9 cellular contexts compared by ENCODE assay signal in genomic region chr15:23857028-23857641, GRCh38.
DNase-seq lines count a peak whose midpoint lies in the region; ATAC-seq and TF ChIP-seq lines count a peak whose summit lies in the region.
"Had no signal": no experiment of that assay in that cellular context is flagged by ENCODE, and none has a peak within 500 bp of the region (broad histone marks: within the 10 kb centered on the region; RNA-seq: fewer than 3 reads in every experiment).

No MANE protein-coding gene starts in this region.

- H3K27ac ChIP-seq in HUES64 (ENCODE audit: low read depth, low read length) = no peak overlapping the region
- no peak overlapping the region for H3K27ac ChIP-seq in SK-N-SH (ENCODE audit: low read depth in 2 of 2, low read length in 1 of 2)

- H3K4me1 ChIP-seq in HUES64 (ENCODE audit: insufficient read depth, low read length) = peaks cover 6% of the 10 kb centered on the region; the same call in 1 of the 2 replicates
- H3K4me1 ChIP-seq in SK-N-SH (ENCODE audit: control insufficient read depth in 1 of 2, insufficient read depth in 2 of 2, low read depth in 1 of 2, low read length in 1 of 2) = no peaks in the 10 kb centered on the region
- H3K4me1 ChIP-seq: HAP-1 had no signal

- CTCF ChIA-PET in SK-N-SH (lab: Yijun Ruan, JAX) = interaction anchor here (0.6 to 1.6 kb wide), 13 partner anchors 12 to 228 kb away, joined by 3 to 6 read pairs (median 3); no protein-coding TSS in a partner anchor

- TF ChIP-seq RAD21 in SK-N-SH (IDR thresholded peaks at IDR 0.05; ENCODE audit: low read length) = peak; percentile 51

- peak; percentile 56 for DNase-seq in Ammon's horn (ENCODE audit: low spot score)
- peak; percentile 30 for DNase-seq in SK-N-SH
- DNase-seq in islet precursor cell = peak; percentile 78
- no peak for DNase-seq in omental fat pad (ENCODE audit: low spot score)
- no peak for DNase-seq in activated CD4-positive, CD25-positive, alpha-beta regulatory T cell treated with anti-CD3 and anti-CD28 coated beads, Interleukin-2, amount 50 U/mL, for 72 hours

- no peaks in the 10 kb centered on the region for H3K79me2 ChIP-seq in SK-N-SH (ENCODE audit: insufficient read depth)

- H3K4me2 ChIP-seq in SK-N-SH = peak overlapping the region; percentile 51; the same call in 1 of the 2 replicates

- H3K4me3 ChIP-seq in HUES64 (ENCODE audit: low read length) (peak overlapping the region; percentile 37), SK-N-SH (ENCODE audit: low read depth in 2 of 2, low read length in 1 of 2) (peak overlapping the region in 1 of 2 experiments; percentile 36; a peak in 1 of 4 replicates)
- H3K4me3 ChIP-seq: HAP-1 had no signal

- peak; percentile 76 for TF ChIP-seq CTCF in SK-N-SH (IDR thresholded peaks at IDR 0.05)
- TF ChIP-seq CTCF in omental fat pad (IDR thresholded peaks at IDR 0.05) = no peak

- no peak for ATAC-seq in GM18517 (IDR thresholded peaks at IDR 0.05; ENCODE audit: unreplicated experiment)
- no peak for ATAC-seq in omental fat pad (ENCODE audit: low FRiP score)
- no peak for ATAC-seq in HG02763 (IDR thresholded peaks at IDR 0.05; ENCODE audit: unreplicated experiment)

- no peaks in the 10 kb centered on the region for H3F3A ChIP-seq in SK-N-SH (replicated peaks; ENCODE audit: insufficient read depth)

- H3K9ac ChIP-seq in HUES64 (ENCODE audit: low read depth, low read length) = no peak overlapping the region
- no peak overlapping the region for H3K9ac ChIP-seq in SK-N-SH

- H3K36me3 ChIP-seq in HUES64 (ENCODE audit: insufficient read depth, low read length) = no peaks in the 10 kb centered on the region
- H3K36me3 ChIP-seq in SK-N-SH (replicated peaks in 1 of 2; ENCODE audit: control insufficient read depth in 1 of 2, insufficient read depth in 2 of 2, low read length in 1 of 2) = no peaks in the 10 kb centered on the region
- H3K36me3 ChIP-seq: HAP-1 had no signal

- no peaks in the 10 kb centered on the region for H3K27me3 ChIP-seq in HUES64 (ENCODE audit: insufficient read depth, low read length)
- H3K27me3 ChIP-seq in SK-N-SH (ENCODE audit: insufficient read depth) = peaks cover 12% of the 10 kb centered on the region; the same call in 1 of the 2 replicates

- POLR2A ChIA-PET in SK-N-SH (lab: Yijun Ruan, JAX) = no interaction called here

- H3K9me3 ChIP-seq in HUES64 (ENCODE audit: insufficient read depth, low read depth, low read length) (peaks cover 29% of the 10 kb centered on the region), SK-N-SH (no peaks in the 10 kb centered on the region)
- H3K9me3 ChIP-seq: HAP-1 had no signal

- no peaks in the 10 kb centered on the region for H4K20me1 ChIP-seq in SK-N-SH (ENCODE audit: insufficient read depth)

- no peak overlapping the region for H2AFZ ChIP-seq in SK-N-SH (ENCODE audit: low read depth)

- no peak for TF ChIP-seq EP300 in SK-N-SH (IDR thresholded peaks at IDR 0.05; ENCODE audit: borderline replicate concordance in 1 of 2, low read depth in 1 of 2, low read length in 1 of 2)

- H3K9me2 ChIP-seq in SK-N-SH = no peaks in the 10 kb centered on the region

- 50% methylated on average over 12 of the region's 12 CpGs for WGBS in HUES64
- 5% methylated on average over 12 of the region's 12 CpGs for WGBS in SK-N-SH (ENCODE audit: low lambda C conversion rate)

TF ChIP-seq in SK-N-SH, 30 proteins besides CTCF, POLR2A, EP300 and RAD21:
- TF ChIP-seq SMC3 (IDR thresholded peaks at IDR 0.05; ENCODE audit: low read depth, low read length) = peak; percentile 37
- TF ChIP-seq REST (IDR thresholded peaks at IDR 0.05; ENCODE audit: low read depth, low read length) = no peak

Comparison
In these comparisons a context has a peak if more than half of its experiments do, and no peak if none do; other contexts are left out.
1. DNase-seq: peak in Ammon's horn (single experiment), SK-N-SH (single experiment) and islet precursor cell (single experiment); none in omental fat pad (single experiment) and activated CD4-positive, CD25-positive, alpha-beta regulatory T cell treated with anti-CD3 and anti-CD28 coated beads, Interleukin-2, amount 50 U/mL, for 72 hours (single experiment).